In genomic region chr2:99431587-99432275, GRCh38 we compare ENCODE assay signal across 28 cellular contexts. TPM values are rescaled to one million over a fixed set of nuclear protein-coding genes. Genes with fewer than 3 reads are reported as not detected.
DNase-seq lines count a peak whose midpoint lies in the region; ATAC-seq and TF ChIP-seq lines count a peak whose summit lies in the region.
"Had no signal": no experiment of that assay in that cellular context is flagged by ENCODE, and none has a peak within 500 bp of the region (broad histone marks: within the 10 kb centered on the region; RNA-seq: fewer than 3 reads in every experiment).

No MANE protein-coding gene starts in this region.

- H3K4me1 ChIP-seq in cardiac muscle cell (ENCODE audit: low read depth) (no peaks in the 10 kb centered on the region), right atrium auricular region (no peaks in the 10 kb centered on the region), thyroid gland (peaks cover 23 to 26% of the 10 kb centered on the region in 2 donors)
- H3K4me1 ChIP-seq: spleen, uterus had no signal

- no peaks in the 10 kb centered on the region for H3K27me3 Mint-ChIP-seq in T-helper 17 cell

- H3K4me3 ChIP-seq in cardiac muscle cell (no peak overlapping the region), right atrium auricular region (no peak overlapping the region), thyroid gland (replicated peaks in 1 of 3) (no peak overlapping the region), WERI-Rb-1 (ENCODE audit: low read depth, low read length) (no peak overlapping the region)
- H3K4me3 ChIP-seq: SJSA1, spleen, uterus had no signal

- intact Hi-C loops in thyroid gland (cut with DNase I): no loop called here

- H3K27ac Mint-ChIP-seq in T-helper 17 cell: peak overlapping the region; percentile 53
- H3K27ac Mint-ChIP-seq: mesothelial cell of epicardium had no signal

- H3K36me3 ChIP-seq in cardiac muscle cell (peaks cover 45% of the 10 kb centered on the region), right atrium auricular region (peaks cover 32% of the 10 kb centered on the region), thyroid gland (peaks cover 0 to 6% of the 10 kb centered on the region in 2 donors), WERI-Rb-1 (peaks cover 16% of the 10 kb centered on the region)
- H3K36me3 ChIP-seq: uterus had no signal

- WGBS in thyroid gland, 2 donors: 91 to 94% methylated on average over 12 of the region's 12 CpGs

- DNase-seq in cardiac muscle cell (ENCODE audit: low read depth in 1 of 2, low spot score in 1 of 2) (no peak), right atrium auricular region (ENCODE audit: low spot score) (no peak), T-helper 17 cell (no peak), fibroblast of peridontal ligament (ENCODE audit: extremely low read depth) (peak; percentile 38), thyroid gland (peak in 1 of 2 donors; percentile 8), WERI-Rb-1 (no peak)
- DNase-seq: ACHN; activated CD4-positive, alpha-beta T cell treated with anti-CD3 and anti-CD28 coated beads, Interleukin-2, amount 50 U/mL, for 1 hour; activated CD8-positive, alpha-beta memory T cell treated with anti-CD3 and anti-CD28 coated beads, Interleukin-2, amount 50 U/mL, for 4 hours; activated gamma-delta T cell treated with Interleukin-2 at 50 U/mL for 16 hours; anterior cingulate cortex; CD8-positive, alpha-beta T cell; cerebellar nuclear complex; DMS153; effector CD4-positive, alpha-beta T cell; KG1; left colon; MV-4-11; natural killer cell; NCI-H1694; spleen; stimulated activated CD4-positive, alpha-beta T cell treated with anti-CD3 and anti-CD28 coated beads, Interleukin-4, amount 100 ng/mL, for 4 hours; substantia nigra; uterus had no signal

- no peak for TF ChIP-seq POLR2A in thyroid gland (IDR thresholded peaks at IDR 0.05)

- ATAC-seq in T-helper 17 cell: no peak
- no peak for ATAC-seq in HG02852 (IDR thresholded peaks at IDR 0.05; ENCODE audit: unreplicated experiment)
- no peak for ATAC-seq in GM18868 (IDR thresholded peaks at IDR 0.05; ENCODE audit: unreplicated experiment)
- ATAC-seq: CD8-positive, alpha-beta T cell; left colon; natural killer cell had no signal

- peaks cover 16% of the 10 kb centered on the region for H3K4me1 Mint-ChIP-seq in T-helper 17 cell
- H3K4me1 Mint-ChIP-seq: mesothelial cell of epicardium had no signal

- H3K27ac ChIP-seq in cardiac muscle cell (peak overlapping the region; percentile 34), right atrium auricular region (no peak overlapping the region), thyroid gland (peak overlapping the region in 2 of 3 donors; percentile 2 to 52), WERI-Rb-1 (no peak overlapping the region)
- H3K27ac ChIP-seq: SJSA1, spleen, uterus had no signal

- TF ChIP-seq CTCF in cardiac muscle cell (IDR thresholded peaks at IDR 0.05; ENCODE audit: low read depth, low read length) (no peak), right atrium auricular region (IDR thresholded peaks at IDR 0.05) (no peak), thyroid gland (IDR thresholded peaks at IDR 0.05) (no peak), WERI-Rb-1 (IDR thresholded peaks at IDR 0.05; ENCODE audit: low read depth, low read length) (no peak)

- H3K36me3 Mint-ChIP-seq in T-helper 17 cell (ENCODE audit: low read depth): peaks cover 5% of the 10 kb centered on the region
- H3K36me3 Mint-ChIP-seq: natural killer cell had no signal

- no peaks in the 10 kb centered on the region for H3K9me3 ChIP-seq in cardiac muscle cell (ENCODE audit: low read depth)
- H3K9me3 ChIP-seq in right atrium auricular region: no peaks in the 10 kb centered on the region
- no peaks in the 10 kb centered on the region for H3K9me3 ChIP-seq in T-helper 17 cell (ENCODE audit: control insufficient read depth, low read length, poor library complexity, severe bottlenecking)
- no peaks in the 10 kb centered on the region for H3K9me3 ChIP-seq in thyroid gland
- no peaks in the 10 kb centered on the region for H3K9me3 ChIP-seq in WERI-Rb-1 (ENCODE audit: severe bottlenecking)
- H3K9me3 ChIP-seq: SJSA1, spleen, uterus had no signal

- no peak overlapping the region for H3K4me3 Mint-ChIP-seq in T-helper 17 cell
- H3K4me3 Mint-ChIP-seq: CD8-positive, alpha-beta T cell; mesothelial cell of epicardium; natural killer cell had no signal

- H3K27me3 ChIP-seq in cardiac muscle cell: no peaks in the 10 kb centered on the region
- no peaks in the 10 kb centered on the region for H3K27me3 ChIP-seq in right atrium auricular region
- no peaks in the 10 kb centered on the region for H3K27me3 ChIP-seq in thyroid gland
- H3K27me3 ChIP-seq in WERI-Rb-1 (ENCODE audit: insufficient read depth, low read depth, severe bottlenecking): no peaks in the 10 kb centered on the region
- H3K27me3 ChIP-seq: SJSA1, spleen, uterus had no signal

RNA-seq across cellular contexts. Expression of gene REV1, which starts 58.1 kb away (rescaled TPM):
- total RNA-seq in cardiac muscle cell (18.8 and 26.9 TPM in 2 replicates), right atrium auricular region (10 to 100 TPM; 22.3 to 26.4 TPM), T-helper 17 cell (10 to 100 TPM; 41.7 to 47.3 TPM), thyroid gland (10 to 100 TPM; 54.7 to 84.4 (median 68.8) TPM)
- 33.9 and 37.4 TPM in 2 replicates for polyA plus RNA-seq in cardiac muscle cell

Comparison
In these comparisons a context has a peak if more than half of its experiments do, and no peak if none do; other contexts are left out.
1. H3K27ac ChIP-seq: peak in cardiac muscle cell (single experiment) and thyroid gland (2 of 3); none in right atrium auricular region (0 of 2) and WERI-Rb-1 (single experiment).